8 cellular contexts compared by ENCODE assay signal in genomic region chr17:81237591-81238489, GRCh38. TPM values are rescaled to one million over a fixed set of nuclear protein-coding genes. Genes with fewer than 3 reads are reported as not detected.
DNase-seq lines count a peak whose midpoint lies in the region; ATAC-seq and TF ChIP-seq lines count a peak whose summit lies in the region.

No MANE protein-coding gene starts in this region.

- no peaks in the 10 kb centered on the region for H3K27me3 ChIP-seq in hepatocyte

- no peak overlapping the region for H3K27ac ChIP-seq in hepatocyte

- peak overlapping the region; percentile 94 for H3K4me2 ChIP-seq in hepatocyte

- no peaks in the 10 kb centered on the region for H3K9me3 Mint-ChIP-seq in stimulated activated naive B cell treated with anti-CD40 and anti-IgM and Interleukin-4, amounts not matched to agents 10 μg/mL and 1 μg/mL and 100 μg/mL, for 72 hours

- DNase-seq in NCI-H1417 (lab: John Stamatoyannopoulos, UW) (peak in 2 of 3 experiments; percentile 37 to 79), NCI-H1417 treated with DMSO at 0.1 percent for 48 hours (lab: John Stamatoyannopoulos, UW) (no peak), hepatocyte (ENCODE audit: low spot score) (no peak), NCI-H446 (lab: John Stamatoyannopoulos, UW) (no peak), medulla oblongata (ENCODE audit: extremely low spot score) (no peak)
- no peak for DNase-seq in stimulated activated naive B cell treated with anti-CD40 and anti-IgM and Interleukin-4, amounts not matched to agents 10 μg/mL and 1 μg/mL and 100 μg/mL, for 72 hours

- ATAC-seq in stimulated activated naive B cell treated with anti-CD40 and anti-IgM and Interleukin-4, amounts not matched to agents 10 μg/mL and 1 μg/mL and 100 μg/mL, for 72 hours (replicated peaks): no peak
- ATAC-seq in GM18867 (IDR thresholded peaks at IDR 0.05; ENCODE audit: unreplicated experiment): no peak

- H3K4me1 Mint-ChIP-seq in stimulated activated naive B cell treated with anti-CD40 and anti-IgM and Interleukin-4, amounts not matched to agents 10 μg/mL and 1 μg/mL and 100 μg/mL, for 72 hours: peaks cover 35 to 60% of the 10 kb centered on the region in 2 donors

- H3K4me3 Mint-ChIP-seq in stimulated activated naive B cell treated with anti-CD40 and anti-IgM and Interleukin-4, amounts not matched to agents 10 μg/mL and 1 μg/mL and 100 μg/mL, for 72 hours: peak overlapping the region; percentile 77 to 97

- 62% methylated on average over 36 of the region's 36 CpGs for WGBS in hepatocyte (ENCODE audit: low lambda C conversion rate, missing lambda C conversion rate)

- peak overlapping the region; percentile 92 for H3K4me3 ChIP-seq in WI38 (ENCODE audit: low read depth, low read length)
- peak overlapping the region; percentile 45 for H3K4me3 ChIP-seq in hepatocyte

- no peaks in the 10 kb centered on the region for H4K20me1 ChIP-seq in hepatocyte (ENCODE audit: insufficient read depth, poor library complexity, severe bottlenecking)

- H3K36me3 ChIP-seq in hepatocyte (replicated peaks; ENCODE audit: insufficient read depth, low read depth): no peaks in the 10 kb centered on the region

- peaks cover 31% of the 10 kb centered on the region for H3K79me2 ChIP-seq in hepatocyte

- no peaks in the 10 kb centered on the region for H3K9me3 ChIP-seq in hepatocyte (ENCODE audit: low read depth)

- peak overlapping the region; percentile 80 for H3K27ac Mint-ChIP-seq in stimulated activated naive B cell treated with anti-CD40 and anti-IgM and Interleukin-4, amounts not matched to agents 10 μg/mL and 1 μg/mL and 100 μg/mL, for 72 hours

- H3K27me3 Mint-ChIP-seq in stimulated activated naive B cell treated with anti-CD40 and anti-IgM and Interleukin-4, amounts not matched to agents 10 μg/mL and 1 μg/mL and 100 μg/mL, for 72 hours: no peaks in the 10 kb centered on the region

- no peaks in the 10 kb centered on the region for H3K9me2 ChIP-seq in hepatocyte (replicated peaks; ENCODE audit: insufficient read depth)

- H3K4me1 ChIP-seq in hepatocyte (ENCODE audit: insufficient read depth): peaks cover 25% of the 10 kb centered on the region

- TF ChIP-seq CTCF in WI38 (IDR thresholded peaks at IDR 0.05; ENCODE audit: low read depth, low read length) (no peak), hepatocyte (IDR thresholded peaks at IDR 0.05; ENCODE audit: poor library complexity) (no peak)

- H3K36me3 Mint-ChIP-seq in stimulated activated naive B cell treated with anti-CD40 and anti-IgM and Interleukin-4, amounts not matched to agents 10 μg/mL and 1 μg/mL and 100 μg/mL, for 72 hours: peaks cover 22 to 36% of the 10 kb centered on the region in 2 donors

- H2AFZ ChIP-seq in hepatocyte: peak overlapping the region; percentile 27

RNA-seq across cellular contexts. Expression of gene TEPSIN, which starts 1.0 kb away (rescaled TPM):
- total RNA-seq in hepatocyte: 13.7 and 34.1 TPM in 2 replicates
- 44.3 and 59.2 TPM in 2 replicates for polyA plus RNA-seq in hepatocyte

RNA-seq across cellular contexts. Expression of gene NDUFAF8, which starts 1.3 kb away (rescaled TPM):
- total RNA-seq in hepatocyte: 22.0 and 25.8 TPM in 2 replicates
- 99.8 and 106 TPM in 2 replicates for polyA plus RNA-seq in hepatocyte

RNA-seq across cellular contexts. Expression of gene CEP131, which starts 15.1 kb away (rescaled TPM):
- total RNA-seq in hepatocyte: 7.3 and 8.8 TPM in 2 replicates
- 10.1 and 14.7 TPM in 2 replicates for polyA plus RNA-seq in hepatocyte

RNA-seq across cellular contexts. Expression of gene SLC38A10, which starts 57.3 kb away (rescaled TPM):
- total RNA-seq in hepatocyte: 71.3 and 91.4 TPM in 2 replicates
- 123 and 124 TPM in 2 replicates for polyA plus RNA-seq in hepatocyte

Comparison
In these comparisons a context has a peak if more than half of its experiments do, and no peak if none do; other contexts are left out.
1. DNase-seq: peak in NCI-H1417 (2 of 3); none in NCI-H1417 treated with DMSO at 0.1 percent for 48 hours (single experiment), hepatocyte (single experiment), stimulated activated naive B cell treated with anti-CD40 and anti-IgM and Interleukin-4, amounts not matched to agents 10 μg/mL and 1 μg/mL and 100 μg/mL, for 72 hours (single experiment), NCI-H446 (0 of 2) and medulla oblongata (single experiment).